In the genomic region with DNA sequence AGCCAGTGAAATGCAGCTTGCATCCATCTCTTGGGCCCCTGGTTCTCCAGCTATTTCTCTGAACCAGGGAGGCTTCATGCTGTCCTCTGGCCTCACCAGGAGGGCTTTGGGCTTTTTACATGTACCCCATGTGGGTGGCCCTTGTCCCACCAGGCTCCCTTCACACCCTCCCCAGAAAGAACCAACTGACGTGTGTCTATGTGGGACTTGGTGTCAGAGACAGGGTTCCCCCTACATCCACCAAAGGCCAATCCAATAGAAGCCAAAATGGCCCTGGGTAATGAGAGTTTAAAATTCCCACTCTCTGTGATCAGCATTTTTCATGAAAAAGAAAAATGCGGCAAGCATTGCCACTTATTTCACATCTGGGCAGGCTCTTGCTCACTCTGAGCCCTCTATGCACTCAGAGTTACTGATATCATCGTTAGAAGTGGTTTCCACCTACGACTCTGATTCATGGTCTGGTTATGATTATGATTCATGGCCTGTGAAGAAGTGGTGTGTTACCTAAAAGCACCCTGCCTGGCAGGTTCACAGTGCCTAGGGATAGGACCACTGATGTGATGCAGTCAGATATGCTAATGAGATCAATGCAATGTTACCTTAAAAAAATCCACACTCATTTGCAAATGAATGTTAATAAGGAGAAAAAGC, we compare ENCODE assay signal across 9 cellular contexts.
DNase-seq lines count a peak whose midpoint lies in the region; ATAC-seq and TF ChIP-seq lines count a peak whose summit lies in the region.
"Had no signal": no experiment of that assay in that cellular context is flagged by ENCODE, and none has a peak within 500 bp of the region (broad histone marks: within the 10 kb centered on the region; RNA-seq: fewer than 3 reads in every experiment).

No MANE protein-coding gene starts in this region.

- H2AFZ ChIP-seq in HCT116 (ENCODE audit: low read depth, low read length, poor library complexity, severe bottlenecking), result no peak overlapping the region

- no peaks in the 10 kb centered on the region for H3K9me2 ChIP-seq in HCT116 (ENCODE audit: insufficient read depth)

- RAD21 ChIA-PET in HCT116 (lab: Charles Lee; ENCODE audit: low non-redundant PET in 1 of 2, low total read pairs in 2 of 2, uncharacterized antibody in 2 of 2, unreplicated experiment in 2 of 2), result no interaction called here

- H3K27me3 ChIP-seq in HCT116 (ENCODE audit: insufficient read depth, low read length), result no peaks in the 10 kb centered on the region
- H3K27me3 ChIP-seq in right atrium auricular region, result no peaks in the 10 kb centered on the region

- no TSS peak for BruUV-seq in HCT116 (replicated peaks; lab: Mats Ljungman, UMichigan)

- POLR2A ChIA-PET in HCT116 (lab: Charles Lee), result no interaction called here

- ATAC-seq in HCT116, result peak; percentile 93
- ATAC-seq in esophagus mucosa, result peak; percentile 85
- ATAC-seq in HG03108 (IDR thresholded peaks at IDR 0.05; ENCODE audit: unreplicated experiment), result no peak
- no peak for ATAC-seq in GM21619 (IDR thresholded peaks at IDR 0.05; ENCODE audit: unreplicated experiment)

- H3K4me2 ChIP-seq in HCT116 (ENCODE audit: low read length), result peak overlapping the region; percentile 43

- DNase-seq in HCT116 (ENCODE audit: low read depth, low spot score), result peak; percentile 77
- DNase-seq in SW480 (ENCODE audit: low spot score), result peak; percentile 77
- peak; percentile 35 to 50 for DNase-seq in stimulated activated CD8-positive, alpha-beta memory T cell treated with anti-CD3 and anti-CD28 coated beads, Interleukin-15, amount 100 ng/mL, for 48 hours (ENCODE audit: low read depth in 2 of 2)
- no peak for DNase-seq in right atrium auricular region (ENCODE audit: low spot score)
- DNase-seq: NCI-H446, nephron progenitor cell had no signal

- TF ChIP-seq CTCF in HCT116 (IDR thresholded peaks at IDR 0.05 in 2 of 3, conservative IDR thresholded peaks at IDR 0.05 in 1 of 3; ENCODE audit: borderline replicate concordance in 1 of 3, insufficient read depth in 1 of 3, low read depth in 2 of 3, low read length in 2 of 3) (no peak), right atrium auricular region (IDR thresholded peaks at IDR 0.05) (no peak)

- H3K4me3 ChIP-seq in HCT116 (replicated peaks in 1 of 2; ENCODE audit: low read depth in 1 of 2, low read length in 2 of 2), result no peak overlapping the region
- H3K4me3 ChIP-seq in right atrium auricular region, result no peak overlapping the region

- H3K27ac ChIP-seq in HCT116 (ENCODE audit: low read depth, low read length) (no peak overlapping the region), right atrium auricular region (no peak overlapping the region)

- H3K4me1 ChIP-seq in HCT116 (ENCODE audit: control insufficient read depth in 1 of 2, insufficient read depth in 2 of 2, low read length in 2 of 2) (peaks cover 4 to 19% of the 10 kb centered on the region in 2 experiments), right atrium auricular region (no peaks in the 10 kb centered on the region)

- H3K9me3 ChIP-seq in HCT116 (ENCODE audit: control insufficient read depth in 1 of 2, insufficient read depth in 1 of 2, low read depth in 1 of 2, low read length in 2 of 2), result peaks cover 3% of the 10 kb centered on the region in 2 experiments; a peak in 1 of 4 replicates
- peaks cover 0 to 6% of the 10 kb centered on the region in 2 donors for H3K9me3 ChIP-seq in right atrium auricular region

- H3K36me3 ChIP-seq in HCT116 (ENCODE audit: control insufficient read depth in 1 of 2, insufficient read depth in 2 of 2, low read length in 2 of 2) (no peaks in the 10 kb centered on the region), right atrium auricular region (no peaks in the 10 kb centered on the region)

- CTCF ChIA-PET in HCT116 (lab: Charles Lee), result no interaction called here

- intact Hi-C loops in HCT116 (cut with micrococcal nuclease), result no loop called here

- H3K9ac ChIP-seq in HCT116 (ENCODE audit: low read length), result no peak overlapping the region

- TF ChIP-seq RAD21 in HCT116 (IDR thresholded peaks at IDR 0.05; ENCODE audit: low read depth), result no peak

- TF ChIP-seq POLR2A in HCT116 (IDR thresholded peaks at IDR 0.05; ENCODE audit: borderline replicate concordance, extremely low read depth, insufficient read depth, insufficient read length), result no peak

- no peaks in the 10 kb centered on the region for H4K20me1 ChIP-seq in HCT116 (ENCODE audit: insufficient read depth)

- no peaks in the 10 kb centered on the region for H3K79me2 ChIP-seq in HCT116 (ENCODE audit: insufficient read depth, low read length)

TF ChIP-seq in HCT116, 20 proteins besides CTCF, POLR2A, EP300 and RAD21:
- peak; percentile 92 for TF ChIP-seq CBX3 (IDR thresholded peaks at IDR 0.05; ENCODE audit: low read depth)
- peak; percentile 40; the same call in 1 of the 2 replicates for TF ChIP-seq POLR2AphosphoS5 (IDR thresholded peaks at IDR 0.05; ENCODE audit: low read depth, low read length)
- peak; percentile 94 for TF ChIP-seq FOSL1 (IDR thresholded peaks at IDR 0.05; ENCODE audit: low read depth)
- no peak for TF ChIP-seq EZH2 (IDR thresholded peaks at IDR 0.05)
- peak; percentile 55 for TF ChIP-seq YY1 (IDR thresholded peaks at IDR 0.05; ENCODE audit: extremely low read depth, insufficient replicate concordance, low read depth, low read length)
- TF ChIP-seq, protein P1, sequence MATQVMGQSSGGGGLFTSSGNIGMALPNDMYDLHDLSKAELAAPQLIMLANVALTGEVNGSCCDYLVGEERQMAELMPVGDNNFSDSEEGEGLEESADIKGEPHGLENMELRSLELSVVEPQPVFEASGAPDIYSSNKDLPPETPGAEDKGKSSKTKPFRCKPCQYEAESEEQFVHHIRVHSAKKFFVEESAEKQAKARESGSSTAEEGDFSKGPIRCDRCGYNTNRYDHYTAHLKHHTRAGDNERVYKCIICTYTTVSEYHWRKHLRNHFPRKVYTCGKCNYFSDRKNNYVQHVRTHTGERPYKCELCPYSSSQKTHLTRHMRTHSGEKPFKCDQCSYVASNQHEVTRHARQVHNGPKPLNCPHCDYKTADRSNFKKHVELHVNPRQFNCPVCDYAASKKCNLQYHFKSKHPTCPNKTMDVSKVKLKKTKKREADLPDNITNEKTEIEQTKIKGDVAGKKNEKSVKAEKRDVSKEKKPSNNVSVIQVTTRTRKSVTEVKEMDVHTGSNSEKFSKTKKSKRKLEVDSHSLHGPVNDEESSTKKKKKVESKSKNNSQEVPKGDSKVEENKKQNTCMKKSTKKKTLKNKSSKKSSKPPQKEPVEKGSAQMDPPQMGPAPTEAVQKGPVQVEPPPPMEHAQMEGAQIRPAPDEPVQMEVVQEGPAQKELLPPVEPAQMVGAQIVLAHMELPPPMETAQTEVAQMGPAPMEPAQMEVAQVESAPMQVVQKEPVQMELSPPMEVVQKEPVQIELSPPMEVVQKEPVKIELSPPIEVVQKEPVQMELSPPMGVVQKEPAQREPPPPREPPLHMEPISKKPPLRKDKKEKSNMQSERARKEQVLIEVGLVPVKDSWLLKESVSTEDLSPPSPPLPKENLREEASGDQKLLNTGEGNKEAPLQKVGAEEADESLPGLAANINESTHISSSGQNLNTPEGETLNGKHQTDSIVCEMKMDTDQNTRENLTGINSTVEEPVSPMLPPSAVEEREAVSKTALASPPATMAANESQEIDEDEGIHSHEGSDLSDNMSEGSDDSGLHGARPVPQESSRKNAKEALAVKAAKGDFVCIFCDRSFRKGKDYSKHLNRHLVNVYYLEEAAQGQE (IDR thresholded peaks at IDR 0.05; ENCODE audit: low read depth), result no peak
- TF ChIP-seq ZNF274 (IDR thresholded peaks at IDR 0.05; ENCODE audit: low read depth, low read length), result no peak
- TF ChIP-seq, protein P2, sequence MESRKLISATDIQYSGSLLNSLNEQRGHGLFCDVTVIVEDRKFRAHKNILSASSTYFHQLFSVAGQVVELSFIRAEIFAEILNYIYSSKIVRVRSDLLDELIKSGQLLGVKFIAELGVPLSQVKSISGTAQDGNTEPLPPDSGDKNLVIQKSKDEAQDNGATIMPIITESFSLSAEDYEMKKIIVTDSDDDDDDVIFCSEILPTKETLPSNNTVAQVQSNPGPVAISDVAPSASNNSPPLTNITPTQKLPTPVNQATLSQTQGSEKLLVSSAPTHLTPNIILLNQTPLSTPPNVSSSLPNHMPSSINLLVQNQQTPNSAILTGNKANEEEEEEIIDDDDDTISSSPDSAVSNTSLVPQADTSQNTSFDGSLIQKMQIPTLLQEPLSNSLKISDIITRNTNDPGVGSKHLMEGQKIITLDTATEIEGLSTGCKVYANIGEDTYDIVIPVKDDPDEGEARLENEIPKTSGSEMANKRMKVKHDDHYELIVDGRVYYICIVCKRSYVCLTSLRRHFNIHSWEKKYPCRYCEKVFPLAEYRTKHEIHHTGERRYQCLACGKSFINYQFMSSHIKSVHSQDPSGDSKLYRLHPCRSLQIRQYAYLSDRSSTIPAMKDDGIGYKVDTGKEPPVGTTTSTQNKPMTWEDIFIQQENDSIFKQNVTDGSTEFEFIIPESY (IDR thresholded peaks at IDR 0.05; ENCODE audit: extremely low read depth, insufficient replicate concordance, low read length), result no peak
- TF ChIP-seq, protein P3, sequence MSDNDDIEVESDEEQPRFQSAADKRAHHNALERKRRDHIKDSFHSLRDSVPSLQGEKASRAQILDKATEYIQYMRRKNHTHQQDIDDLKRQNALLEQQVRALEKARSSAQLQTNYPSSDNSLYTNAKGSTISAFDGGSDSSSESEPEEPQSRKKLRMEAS (IDR thresholded peaks at IDR 0.05), result peak; percentile 61
- peak; percentile 88 for TF ChIP-seq EGR1 (IDR thresholded peaks at IDR 0.05; ENCODE audit: low read depth)
- no peak for TF ChIP-seq TCF7L2 (IDR thresholded peaks at IDR 0.05; ENCODE audit: borderline replicate concordance, extremely low read depth, insufficient read depth, insufficient read length)
- 0 out of 2 replicates have a peak, but pooled peaks have one; percentile 61 for TF ChIP-seq SRF (IDR thresholded peaks at IDR 0.05; ENCODE audit: low read depth)
- TF ChIP-seq ZFX (IDR thresholded peaks at IDR 0.05), result no peak
- peak; percentile 78 for TF ChIP-seq SP1 (IDR thresholded peaks at IDR 0.05; ENCODE audit: low read depth)
- TF ChIP-seq ELF1 (IDR thresholded peaks at IDR 0.05; ENCODE audit: borderline replicate concordance, low read depth), result no peak
- TF ChIP-seq SIN3A (IDR thresholded peaks at IDR 0.05; ENCODE audit: low read depth), result peak; percentile 60; the same call in 1 of the 2 replicates
- TF ChIP-seq CEBPB (IDR thresholded peaks at IDR 0.05; ENCODE audit: low read depth), result peak; percentile 67; the same call in 1 of the 2 replicates
- TF ChIP-seq, protein P4, sequence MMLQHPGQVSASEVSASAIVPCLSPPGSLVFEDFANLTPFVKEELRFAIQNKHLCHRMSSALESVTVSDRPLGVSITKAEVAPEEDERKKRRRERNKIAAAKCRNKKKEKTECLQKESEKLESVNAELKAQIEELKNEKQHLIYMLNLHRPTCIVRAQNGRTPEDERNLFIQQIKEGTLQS (IDR thresholded peaks at IDR 0.05), result peak; percentile 30
- TF ChIP-seq EZH2phosphoT487 (IDR thresholded peaks at IDR 0.05; ENCODE audit: borderline replicate concordance), result no peak
- peak; percentile 93 for TF ChIP-seq JUND (IDR thresholded peaks at IDR 0.05)
TF ChIP-seq in HCT116: peak in this region for 12.

Comparison
In these comparisons a context has a peak if more than half of its experiments do, and no peak if none do; other contexts are left out.
1. ATAC-seq: peak in HCT116 (single experiment) and esophagus mucosa (single experiment); none in HG03108 (single experiment) and GM21619 (single experiment).